ENCODE assay signal across 10 cellular contexts in genomic region chr15:31358957-31359721, GRCh38. TPM values are rescaled to one million over a fixed set of nuclear protein-coding genes. Genes with fewer than 3 reads are reported as not detected.
DNase-seq lines count a peak whose midpoint lies in the region; ATAC-seq, FAIRE-seq and TF ChIP-seq lines count a peak whose summit lies in the region.
"Had no signal": no experiment of that assay in that cellular context is flagged by ENCODE, and none has a peak within 500 bp of the region (broad histone marks: within the 10 kb centered on the region; RNA-seq: fewer than 3 reads in every experiment).

No MANE protein-coding gene starts in this region.

- peaks cover 10% of the 10 kb centered on the region; the same call in 1 of the 2 replicates for H3K4me1 ChIP-seq in HepG2 (ENCODE audit: insufficient read depth, low read length)
- H3K4me1 ChIP-seq in thyroid gland, result peaks cover 97 to 100% of the 10 kb centered on the region in 2 donors
- peaks cover 73% of the 10 kb centered on the region for H3K4me1 ChIP-seq in testis

- 93% methylated on average over 8 of the region's 8 CpGs for WGBS in HepG2 (ENCODE audit: low lambda C conversion rate)
- WGBS in thyroid gland, 2 donors, result 41 to 56% methylated on average over 8 of the region's 8 CpGs
- WGBS in testis, 2 donors, result 85 to 89% methylated on average over 8 of the region's 8 CpGs

- no peak for ATAC-seq in activated T-cell treated with anti-CD3 and anti-CD28 coated beads, Interleukin-2, amount 50 U/mL, for 4 hours
- ATAC-seq in HepG2 (no peak), GM18498 (IDR thresholded peaks at IDR 0.05; ENCODE audit: unreplicated experiment) (no peak)

- no TSS peak for BruUV-seq in HepG2 (replicated peaks; lab: Mats Ljungman, UMichigan)

- no peak overlapping the region for H2AFZ ChIP-seq in HepG2 (ENCODE audit: low read length)

- no peak for TF ChIP-seq RAD21 in HepG2 (CRISPR knock-in tag; IDR thresholded peaks at IDR 0.05)

- no peaks in the 10 kb centered on the region for H3K9me3 Mint-ChIP-seq in activated T-cell treated with anti-CD3 and anti-CD28 coated beads, Interleukin-2, amount 50 U/mL, for 4 hours
- no peaks in the 10 kb centered on the region for H3K9me3 Mint-ChIP-seq in activated T-helper 2 cell treated with anti-CD3 and anti-CD28 coated beads, Interferon-gamma antibody, Interleukin-2, Interleukin-4, amounts not matched to agents 10 μg/mL and 5 μg/mL and 100 μg/mL, durations not matched to agents 14 hours and 24 hours and 36 hours

- TF ChIP-seq CTCF in HepG2 (CRISPR knock-in tag; IDR thresholded peaks at IDR 0.05) (no peak), thyroid gland (IDR thresholded peaks at IDR 0.05) (no peak), testis (IDR thresholded peaks at IDR 0.05) (no peak)

- no peak overlapping the region for H3K4me2 ChIP-seq in HepG2 (ENCODE audit: low read depth, low read length)

- in situ Hi-C loops in HepG2 (cut with HindIII; ENCODE audit: extremely low pct_ligation_motif_present, low pct_unique_long_range_greater_than_20kb), result no loop called here

- H3K27me3 Mint-ChIP-seq in activated T-cell treated with anti-CD3 and anti-CD28 coated beads, Interleukin-2, amount 50 U/mL, for 4 hours (ENCODE audit: low read depth), result no peaks in the 10 kb centered on the region
- H3K27me3 Mint-ChIP-seq in activated T-helper 2 cell treated with anti-CD3 and anti-CD28 coated beads, Interferon-gamma antibody, Interleukin-2, Interleukin-4, amounts not matched to agents 10 μg/mL and 5 μg/mL and 100 μg/mL, durations not matched to agents 14 hours and 24 hours and 36 hours (ENCODE audit: low read depth), result no peaks in the 10 kb centered on the region

- POLR2A ChIA-PET in HepG2 (lab: Yijun Ruan, JAX), result no interaction called here

- H4K20me1 ChIP-seq in HepG2 (ENCODE audit: insufficient read depth, low read length), result peaks cover 3% of the 10 kb centered on the region

- H3K36me3 ChIP-seq in HepG2 (replicated peaks in 1 of 2; ENCODE audit: control insufficient read depth in 1 of 2, insufficient read depth in 2 of 2, low read length in 2 of 2) (peaks cover 0 to 10% of the 10 kb centered on the region in 2 experiments; a peak in 1 of 5 replicates), thyroid gland (no peaks in the 10 kb centered on the region), testis (ENCODE audit: low read depth, missing control alignments) (no peaks in the 10 kb centered on the region)

- H3K9ac ChIP-seq in HepG2 (ENCODE audit: insufficient read depth, low read depth, low read length), result no peak overlapping the region

- no peak for FAIRE-seq in HepG2 (lab: Jason Lieb, UNC)

- TF ChIP-seq POLR2A in HepG2 (IDR thresholded peaks at IDR 0.05; ENCODE audit: insufficient read depth in 1 of 2, low read depth in 2 of 2, low read length in 2 of 2) (no peak), thyroid gland (IDR thresholded peaks at IDR 0.05) (peak in 1 of 2 donors; percentile 63), testis (IDR thresholded peaks at IDR 0.05) (no peak)

- H3K9me3 ChIP-seq in HepG2 (ENCODE audit: low read length) (no peaks in the 10 kb centered on the region), thyroid gland (no peaks in the 10 kb centered on the region), testis (no peaks in the 10 kb centered on the region)

- peaks cover 98% of the 10 kb centered on the region for H3K4me1 Mint-ChIP-seq in activated T-cell treated with anti-CD3 and anti-CD28 coated beads, Interleukin-2, amount 50 U/mL, for 4 hours (ENCODE audit: low read depth)
- H3K4me1 Mint-ChIP-seq in activated T-helper 2 cell treated with anti-CD3 and anti-CD28 coated beads, Interferon-gamma antibody, Interleukin-2, Interleukin-4, amounts not matched to agents 10 μg/mL and 5 μg/mL and 100 μg/mL, durations not matched to agents 14 hours and 24 hours and 36 hours (ENCODE audit: low read depth), result peaks cover 88% of the 10 kb centered on the region

- intact Hi-C loops in activated T-helper 2 cell treated with anti-CD3 and anti-CD28 coated beads, Interferon-gamma antibody, Interleukin-2, Interleukin-4, amounts not matched to agents 10 μg/mL and 5 μg/mL and 100 μg/mL, durations not matched to agents 14 hours and 24 hours and 36 hours (cut with micrococcal nuclease), result no loop called here
- intact Hi-C loops in HepG2 (cut with micrococcal nuclease; ENCODE audit: unreplicated experiment), result no loop called here
- intact Hi-C loops in thyroid gland (cut with DNase I), result no loop called here
- intact Hi-C loops in testis (cut with DNase I; ENCODE audit: low total_unique reads), result no loop called here

- H3K27ac Mint-ChIP-seq in activated T-helper 2 cell treated with anti-CD3 and anti-CD28 coated beads, Interferon-gamma antibody, Interleukin-2, Interleukin-4, amounts not matched to agents 10 μg/mL and 5 μg/mL and 100 μg/mL, durations not matched to agents 14 hours and 24 hours and 36 hours, result peak overlapping the region; percentile 100

- no peaks in the 10 kb centered on the region for H3K27me3 ChIP-seq in HepG2 (ENCODE audit: control insufficient read depth in 1 of 2, insufficient read depth in 2 of 2, low read length in 2 of 2)
- no peaks in the 10 kb centered on the region for H3K27me3 ChIP-seq in thyroid gland
- no peaks in the 10 kb centered on the region for H3K27me3 ChIP-seq in testis

- no peak for DNase-seq in activated T-cell treated with anti-CD3 and anti-CD28 coated beads, Interleukin-2, amount 50 U/mL, for 4 hours
- DNase-seq in activated T-cell treated with anti-CD3 and anti-CD28 coated beads, Interleukin-2, amount 50 U/mL, for 48 hours, result no peak
- no peak for DNase-seq in activated T-helper 2 cell treated with anti-CD3 and anti-CD28 coated beads, Interferon-gamma antibody, Interleukin-2, Interleukin-4, amounts not matched to agents 10 μg/mL and 5 μg/mL and 100 μg/mL, durations not matched to agents 14 hours and 24 hours and 36 hours (ENCODE audit: low spot score)
- DNase-seq in HepG2 (ENCODE audit: low spot score) (no peak), thyroid gland (peak; percentile 55 to 58), EL (no peak), testis (no peak)
- DNase-seq: foreskin fibroblast, NCI-H82 had no signal

- H3K79me2 ChIP-seq in HepG2 (ENCODE audit: insufficient read depth, low read length), result peaks cover 26% of the 10 kb centered on the region

- H3K4me3 Mint-ChIP-seq in activated T-cell treated with anti-CD3 and anti-CD28 coated beads, Interleukin-2, amount 50 U/mL, for 4 hours, result peak overlapping the region; percentile 72
- peak overlapping the region; percentile 35 for H3K4me3 Mint-ChIP-seq in activated T-helper 2 cell treated with anti-CD3 and anti-CD28 coated beads, Interferon-gamma antibody, Interleukin-2, Interleukin-4, amounts not matched to agents 10 μg/mL and 5 μg/mL and 100 μg/mL, durations not matched to agents 14 hours and 24 hours and 36 hours (ENCODE audit: low read depth)

- no peak overlapping the region for H3K4me3 ChIP-seq in HepG2 (replicated peaks in 1 of 3; ENCODE audit: insufficient read depth in 1 of 3, low read depth in 2 of 3, low read length in 3 of 3)
- H3K4me3 ChIP-seq in thyroid gland (replicated peaks in 1 of 3), result no peak overlapping the region
- H3K4me3 ChIP-seq in testis, result no peak overlapping the region

- H3K27ac ChIP-seq in HepG2 (ENCODE audit: extremely low read length, insufficient read depth, low read length) (no peak overlapping the region), thyroid gland (peak overlapping the region; percentile 96 to 100 (median 100)), testis (no peak overlapping the region)

- no peak for TF ChIP-seq EP300 in HepG2 (IDR thresholded peaks at IDR 0.05; ENCODE audit: low read depth in 2 of 2, low read length in 2 of 2)
- no peak for TF ChIP-seq EP300 in HepG2 (CRISPR knock-in tag; IDR thresholded peaks at IDR 0.05; ENCODE audit: borderline replicate concordance)

- CTCF ChIA-PET in HepG2 (lab: Yijun Ruan, JAX; ENCODE audit: low intra/inter-chr PET ratio, low total read pairs), result no interaction called here

- H3K36me3 Mint-ChIP-seq in activated T-cell treated with anti-CD3 and anti-CD28 coated beads, Interleukin-2, amount 50 U/mL, for 4 hours (ENCODE audit: insufficient read depth), result peaks cover 17% of the 10 kb centered on the region
- peaks cover 56% of the 10 kb centered on the region for H3K36me3 Mint-ChIP-seq in activated T-helper 2 cell treated with anti-CD3 and anti-CD28 coated beads, Interferon-gamma antibody, Interleukin-2, Interleukin-4, amounts not matched to agents 10 μg/mL and 5 μg/mL and 100 μg/mL, durations not matched to agents 14 hours and 24 hours and 36 hours (ENCODE audit: low read depth)

RNA-seq across cellular contexts. Expression of gene KLF13, which starts 32.5 kb away (rescaled TPM):
- 10 to 100 TPM; 75.0 to 82.8 (median 81.8) TPM for total RNA-seq in activated T-cell treated with anti-CD3 and anti-CD28 coated beads, Interleukin-2, amount 50 U/mL, for 4 hours
- total RNA-seq in activated T-helper 2 cell treated with anti-CD3 and anti-CD28 coated beads, Interferon-gamma antibody, Interleukin-2, Interleukin-4, amounts not matched to agents 10 μg/mL and 5 μg/mL and 100 μg/mL, durations not matched to agents 14 hours and 24 hours and 36 hours, result 127 and 132 TPM in 2 replicates
- total RNA-seq in HepG2 (2016; rRNA removed; fragmentation: Illumina TruSeq; extraction: Trizol) (25.1 and 27.8 TPM in 2 replicates), thyroid gland (100 to 1,000 TPM in 2 of 4 donors, 10 to 100 TPM in 2; 84.0 to 117 (median 97.6) TPM), testis (10 to 100 TPM; 41.9 to 61.7 TPM)
- 1.4 and 2.8 TPM in 2 replicates for total RNA-seq in HepG2 (2016; cell fraction: cytosol; rRNA removed; fragmentation: Illumina TruSeq; extraction: Trizol; ENCODE audit: low read depth)
- total RNA-seq in HepG2 (2016; cell fraction: insoluble cytoplasmic fraction; rRNA removed; fragmentation: Illumina TruSeq; extraction: Trizol), result 21.2 and 24.1 TPM in 2 replicates
- 6.8 and 8.3 TPM in 2 replicates for total RNA-seq in HepG2 (2016; cell fraction: membrane; rRNA removed; fragmentation: Illumina TruSeq; extraction: Trizol)
- 13.1 and 18.9 TPM in 2 replicates for total RNA-seq in HepG2 (2016; cell fraction: nucleus; rRNA removed; fragmentation: Illumina TruSeq; extraction: Trizol)
- polyA plus RNA-seq in HepG2 (2011; rRNA removed) (16.8 and 18.8 TPM in 2 replicates), testis (ENCODE audit: insufficient read depth, low read depth, low replicate concordance) (45.7 TPM)
- 9.1 and 11.1 TPM in 2 replicates for polyA plus RNA-seq in HepG2 (2011; cell fraction: cytosol; rRNA removed)
- polyA plus RNA-seq in HepG2 (2011; cell fraction: nucleus; rRNA removed), result 12.3 and 14.2 TPM in 2 replicates
- 22.0 and 24.4 TPM in 2 replicates for polyA plus RNA-seq in HepG2 (2012)
- polyA plus RNA-seq in HepG2 (2016; cell fraction: cytosol; fragmentation: Illumina TruSeq; extraction: Trizol; ENCODE audit: low read depth), result 1.1 and 2.1 TPM in 2 replicates
- 31.2 and 34.3 TPM in 2 replicates for polyA plus RNA-seq in HepG2 (2016; cell fraction: insoluble cytoplasmic fraction; fragmentation: Illumina TruSeq; extraction: Trizol; ENCODE audit: low read depth)
- polyA plus RNA-seq in HepG2 (2016; cell fraction: membrane; fragmentation: Illumina TruSeq; extraction: Trizol; ENCODE audit: low read depth), result 5.5 and 7.5 TPM in 2 replicates
- polyA plus RNA-seq in HepG2 (2016; cell fraction: nucleus; fragmentation: Illumina TruSeq; extraction: Trizol; ENCODE audit: insufficient read depth, low read depth), result 30.0 and 34.4 TPM in 2 replicates
- polyA minus RNA-seq in HepG2 (2011; rRNA and poly(A)+ RNA removed; ENCODE audit: low replicate concordance), result 23.8 and 65.8 TPM in 2 replicates
- 12.2 and 13.9 TPM in 2 replicates for polyA minus RNA-seq in HepG2 (2011; cell fraction: cytosol; rRNA and poly(A)+ RNA removed)
- 6.3 and 8.8 TPM in 2 replicates for polyA minus RNA-seq in HepG2 (2011; cell fraction: nucleus; rRNA and poly(A)+ RNA removed)

Comparison
In these comparisons a context has a peak if more than half of its experiments do, and no peak if none do; other contexts are left out.
1. DNase-seq: peak in thyroid gland (2 of 2); none in activated T-cell treated with anti-CD3 and anti-CD28 coated beads, Interleukin-2, amount 50 U/mL, for 4 hours (single experiment), activated T-cell treated with anti-CD3 and anti-CD28 coated beads, Interleukin-2, amount 50 U/mL, for 48 hours (0 of 2), activated T-helper 2 cell treated with anti-CD3 and anti-CD28 coated beads, Interferon-gamma antibody, Interleukin-2, Interleukin-4, amounts not matched to agents 10 μg/mL and 5 μg/mL and 100 μg/mL, durations not matched to agents 14 hours and 24 hours and 36 hours (single experiment), HepG2 (single experiment), EL (single experiment) and testis (single experiment).
2. H3K27ac ChIP-seq: peak in thyroid gland (3 of 3); none in HepG2 (single experiment) and testis (0 of 2).